In genomic region chr7:47451851-47452205, GRCh38 we compare ENCODE assay signal across 17 cellular contexts.
DNase-seq lines count a peak whose midpoint lies in the region; ATAC-seq and TF ChIP-seq lines count a peak whose summit lies in the region.
"Had no signal": no experiment of that assay in that cellular context is flagged by ENCODE, and none has a peak within 500 bp of the region (broad histone marks: within the 10 kb centered on the region; RNA-seq: fewer than 3 reads in every experiment).

No MANE protein-coding gene starts in this region.

- POLR2A ChIA-PET in activated CD4-positive, alpha-beta memory T cell treated with anti-CD3 and anti-CD28 coated beads for 36 hours (lab: Charles Lee), result no interaction called here

- CTCF ChIA-PET in activated CD4-positive, alpha-beta memory T cell treated with anti-CD3 and anti-CD28 coated beads for 36 hours (lab: Charles Lee), result no interaction called here

- peaks cover 16 to 22% of the 10 kb centered on the region in 2 donors for H3K4me1 ChIP-seq in muscle layer of duodenum (ENCODE audit: control insufficient read depth in 1 of 2, insufficient read depth in 2 of 2, low read length in 2 of 2)
- H3K4me1 ChIP-seq in thoracic aorta (ENCODE audit: control insufficient read depth in 1 of 2, low read depth in 2 of 2), result peaks cover 38 to 68% of the 10 kb centered on the region in 2 donors

- H3K36me3 ChIP-seq in muscle layer of duodenum (ENCODE audit: control insufficient read depth in 1 of 2, insufficient read depth in 2 of 2, low read length in 2 of 2), result no peaks in the 10 kb centered on the region
- no peaks in the 10 kb centered on the region for H3K36me3 ChIP-seq in thoracic aorta
- H3K36me3 ChIP-seq: ovary had no signal

- H3K4me3 ChIP-seq in coronary artery, result peak overlapping the region; percentile 59
- no peak overlapping the region for H3K4me3 ChIP-seq in muscle layer of duodenum (ENCODE audit: low read depth in 1 of 2, low read length in 2 of 2)
- H3K4me3 ChIP-seq in thoracic aorta, result peak overlapping the region; percentile 66
- H3K4me3 ChIP-seq: ovary had no signal

- peak; percentile 27 for ATAC-seq in thoracic aorta (ENCODE audit: insufficient number of reproducible peaks, low FRiP score, low read depth)
- no peak for ATAC-seq in HG03135 (IDR thresholded peaks at IDR 0.05; ENCODE audit: unreplicated experiment)
- ATAC-seq: left cardiac atrium; stimulated activated naive CD8-positive, alpha-beta T cell treated with anti-CD3 and anti-CD28 coated beads, Interleukin-15, Interleukin-2, amounts not matched to agents 100 U/mL and 50 U/mL, for 24 hours had no signal

- no peak overlapping the region for H3K27ac Mint-ChIP-seq in activated CD4-positive, alpha-beta memory T cell treated with anti-CD3 and anti-CD28 coated beads for 36 hours
- H3K27ac Mint-ChIP-seq: activated naive CD4-positive, alpha-beta T cell treated with anti-CD3 and anti-CD28 coated beads, Interleukin-2, amount 50 U/mL, for 24 hours; CD4-positive, alpha-beta T cell had no signal

- H3K36me3 Mint-ChIP-seq in activated CD4-positive, alpha-beta memory T cell treated with anti-CD3 and anti-CD28 coated beads for 36 hours, result no peaks in the 10 kb centered on the region
- H3K36me3 Mint-ChIP-seq: activated naive CD4-positive, alpha-beta T cell treated with anti-CD3 and anti-CD28 coated beads, Interleukin-2, amount 50 U/mL, for 24 hours had no signal

- H3K27ac ChIP-seq in coronary artery, result peak overlapping the region; percentile 86 to 97
- peak overlapping the region; percentile 41 for H3K27ac ChIP-seq in muscle layer of duodenum (ENCODE audit: low read length)
- peak overlapping the region; percentile 89 to 91 for H3K27ac ChIP-seq in thoracic aorta
- no peak overlapping the region for H3K27ac ChIP-seq in substantia nigra (ENCODE audit: low read depth, low read length, poor library complexity, severe bottlenecking)
- H3K27ac ChIP-seq: ovary had no signal

- intact Hi-C loops in activated CD4-positive, alpha-beta memory T cell treated with anti-CD3 and anti-CD28 coated beads for 36 hours (cut with micrococcal nuclease), result no loop called here

- H3K27me3 Mint-ChIP-seq in activated CD4-positive, alpha-beta memory T cell treated with anti-CD3 and anti-CD28 coated beads for 36 hours, result peaks cover 3% of the 10 kb centered on the region
- H3K27me3 Mint-ChIP-seq: CD4-positive, alpha-beta T cell had no signal

- DNase-seq in NCI-H69 (lab: John Stamatoyannopoulos, UW), result peak; percentile 33
- DNase-seq in coronary artery (ENCODE audit: low spot score), result no peak
- no peak for DNase-seq in thoracic aorta (ENCODE audit: low spot score)
- DNase-seq in activated CD4-positive, alpha-beta memory T cell treated with anti-CD3 and anti-CD28 coated beads for 36 hours, result no peak
- no peak for DNase-seq in stimulated activated CD4-positive, alpha-beta T cell treated with anti-CD3 and anti-CD28 coated beads, Interleukin-15, amount 100 ng/mL, for 24 hours
- no peak for DNase-seq in substantia nigra (lab: John Stamatoyannopoulos, UW)
- DNase-seq: CD4-positive, alpha-beta T cell; dermis blood vessel endothelial cell; left cardiac atrium; NCI-H146; NCI-H526 treated with DMSO at 0.1 percent for 48 hours; ovary; stimulated activated CD4-positive, alpha-beta T cell treated with anti-CD3 and anti-CD28 coated beads, Interleukin-4, amount 100 ng/mL, for 24 hours; stimulated activated naive CD8-positive, alpha-beta T cell treated with anti-CD3 and anti-CD28 coated beads, Interleukin-15, Interleukin-2, amounts not matched to agents 100 U/mL and 50 U/mL, for 24 hours had no signal

- no peaks in the 10 kb centered on the region for H3K9me3 ChIP-seq in muscle layer of duodenum (ENCODE audit: control insufficient read depth in 1 of 2, low read length in 2 of 2)
- H3K9me3 ChIP-seq in thoracic aorta, result no peaks in the 10 kb centered on the region
- H3K9me3 ChIP-seq: ovary had no signal

- no peak for TF ChIP-seq CTCF in coronary artery (IDR thresholded peaks at IDR 0.05)
- TF ChIP-seq CTCF in thoracic aorta (IDR thresholded peaks at IDR 0.05), result no peak

- no peaks in the 10 kb centered on the region for H3K4me1 Mint-ChIP-seq in activated CD4-positive, alpha-beta memory T cell treated with anti-CD3 and anti-CD28 coated beads for 36 hours (ENCODE audit: low read depth)
- H3K4me1 Mint-ChIP-seq: activated naive CD4-positive, alpha-beta T cell treated with anti-CD3 and anti-CD28 coated beads, Interleukin-2, amount 50 U/mL, for 24 hours had no signal

- no peak overlapping the region for H3K4me3 Mint-ChIP-seq in activated CD4-positive, alpha-beta memory T cell treated with anti-CD3 and anti-CD28 coated beads for 36 hours
- H3K4me3 Mint-ChIP-seq: activated naive CD4-positive, alpha-beta T cell treated with anti-CD3 and anti-CD28 coated beads, Interleukin-2, amount 50 U/mL, for 24 hours; CD4-positive, alpha-beta T cell had no signal

- H3K27me3 ChIP-seq in muscle layer of duodenum (ENCODE audit: low read depth, low read length), result no peaks in the 10 kb centered on the region
- H3K27me3 ChIP-seq in thoracic aorta (replicated peaks; ENCODE audit: insufficient read depth), result no peaks in the 10 kb centered on the region
- H3K27me3 ChIP-seq: ovary had no signal

- no peaks in the 10 kb centered on the region for H3K9me3 Mint-ChIP-seq in activated CD4-positive, alpha-beta memory T cell treated with anti-CD3 and anti-CD28 coated beads for 36 hours
- H3K9me3 Mint-ChIP-seq: activated naive CD4-positive, alpha-beta T cell treated with anti-CD3 and anti-CD28 coated beads, Interleukin-2, amount 50 U/mL, for 24 hours; CD4-positive, alpha-beta T cell had no signal

Comparison
In these comparisons a context has a peak if more than half of its experiments do, and no peak if none do; other contexts are left out.
1. H3K4me3 ChIP-seq: peak in coronary artery (single experiment) and thoracic aorta (single experiment); none in muscle layer of duodenum (0 of 2).